1 cellular context compared by ENCODE assay signal in genomic region chr6:85643530-85644373, GRCh38.
TF ChIP-seq lines count a peak whose summit lies in the region.

No MANE protein-coding gene starts in this region.

TF ChIP-seq in HepG2, 621 proteins besides CTCF, POLR2A, EP300 and RAD21 (continued from another document and continues in another):
- TF ChIP-seq, protein P1, sequence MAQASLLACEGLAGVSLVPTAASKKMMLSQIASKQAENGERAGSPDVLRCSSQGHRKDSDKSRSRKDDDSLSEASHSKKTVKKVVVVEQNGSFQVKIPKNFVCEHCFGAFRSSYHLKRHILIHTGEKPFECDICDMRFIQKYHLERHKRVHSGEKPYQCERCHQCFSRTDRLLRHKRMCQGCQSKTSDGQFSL (CRISPR knock-in tag; IDR thresholded peaks at IDR 0.05) = peak; percentile 52; the same call in 1 of the 2 replicates
- TF ChIP-seq CBX2 (IDR thresholded peaks at IDR 0.05; ENCODE audit: low read depth, low read length) (no peak), CBX2 (CRISPR knock-in tag; IDR thresholded peaks at IDR 0.05; ENCODE audit: low read depth) (no peak), ZNF207 (IDR thresholded peaks at IDR 0.05; ENCODE audit: borderline replicate concordance) (no peak), ZXDC (CRISPR knock-in tag; IDR thresholded peaks at IDR 0.05) (no peak), PREB (CRISPR knock-in tag; IDR thresholded peaks at IDR 0.05) (no peak), KDM6A (CRISPR knock-in tag; IDR thresholded peaks at IDR 0.05; ENCODE audit: low read depth) (no peak), ZBTB44 (CRISPR knock-in tag; IDR thresholded peaks at IDR 0.05) (peak; percentile 45; the same call in 1 of the 2 replicates), ZNF501 (CRISPR knock-in tag; IDR thresholded peaks at IDR 0.05) (peak; percentile 71; the same call in 1 of the 2 replicates), SCMH1 (CRISPR knock-in tag; IDR thresholded peaks at IDR 0.05; ENCODE audit: borderline replicate concordance) (no peak), ZSCAN29 (CRISPR knock-in tag; conservative IDR thresholded peaks at IDR 0.05) (peak; percentile 66; the same call in 1 of the 2 replicates), ZNF800 (CRISPR knock-in tag; IDR thresholded peaks at IDR 0.05) (no peak), NCOA5 (CRISPR knock-in tag; IDR thresholded peaks at IDR 0.05) (no peak; the same call in 1 of the 2 replicates), BORCS8-MEF2B (CRISPR knock-in tag; IDR thresholded peaks at IDR 0.05) (peak; percentile 73; the same call in 1 of the 2 replicates), SMAD9 (CRISPR knock-in tag; IDR thresholded peaks at IDR 0.05) (peak; percentile 75; the same call in 1 of the 2 replicates), ZNF576 (CRISPR knock-in tag; IDR thresholded peaks at IDR 0.05) (no peak), MAFK (conservative IDR thresholded peaks at IDR 0.05 in 1 of 2, IDR thresholded peaks at IDR 0.05 in 1 of 2; ENCODE audit: low read length in 2 of 2) (no peak), TSC22D2 (CRISPR knock-in tag; IDR thresholded peaks at IDR 0.05; ENCODE audit: borderline replicate concordance) (peak; percentile 72), KLF16 (CRISPR knock-in tag; IDR thresholded peaks at IDR 0.05) (peak in 1 of 2 experiments; percentile 74; a peak in 1 of 4 replicates), REL (CRISPR knock-in tag; conservative IDR thresholded peaks at IDR 0.05) (peak; percentile 75; the same call in 1 of the 2 replicates), ZNF652 (CRISPR knock-in tag; IDR thresholded peaks at IDR 0.05; ENCODE audit: borderline replicate concordance, low read depth) (no peak), ONECUT2 (CRISPR knock-in tag; IDR thresholded peaks at IDR 0.05) (no peak), MTA1 (CRISPR knock-in tag; IDR thresholded peaks at IDR 0.05; ENCODE audit: borderline replicate concordance) (peak; percentile 92), RBAK (CRISPR knock-in tag; IDR thresholded peaks at IDR 0.05) (no peak), POLR2G (IDR thresholded peaks at IDR 0.05; ENCODE audit: low read depth, low read length) (peak; percentile 88), ZNF331 (CRISPR knock-in tag; IDR thresholded peaks at IDR 0.05) (peak; percentile 66; the same call in 1 of the 2 replicates), HOXA7 (CRISPR knock-in tag; IDR thresholded peaks at IDR 0.05) (0 out of 2 replicates have a peak, but pooled peaks have one; percentile 86), SP1 (IDR thresholded peaks at IDR 0.05) (no peak), SP1 (CRISPR knock-in tag; IDR thresholded peaks at IDR 0.05) (peak; percentile 67), ZNF337 (CRISPR knock-in tag; IDR thresholded peaks at IDR 0.05; ENCODE audit: borderline replicate concordance, low read depth) (0 out of 2 replicates have a peak, but pooled peaks have one; percentile 42), MZF1 (CRISPR knock-in tag; IDR thresholded peaks at IDR 0.05; ENCODE audit: borderline replicate concordance) (no peak), RNF219 (CRISPR knock-in tag; IDR thresholded peaks at IDR 0.05) (no peak), SALL1 (CRISPR knock-in tag; IDR thresholded peaks at IDR 0.05) (peak; percentile 85; the same call in 1 of the 2 replicates), ZNF703 (CRISPR knock-in tag; IDR thresholded peaks at IDR 0.05; ENCODE audit: borderline replicate concordance) (peak; percentile 87; the same call in 1 of the 2 replicates), ZNF3 (CRISPR knock-in tag; IDR thresholded peaks at IDR 0.05) (no peak), ZNF503 (CRISPR knock-in tag; IDR thresholded peaks at IDR 0.05) (peak; percentile 37; the same call in 1 of the 2 replicates)
- TF ChIP-seq, protein P2, sequence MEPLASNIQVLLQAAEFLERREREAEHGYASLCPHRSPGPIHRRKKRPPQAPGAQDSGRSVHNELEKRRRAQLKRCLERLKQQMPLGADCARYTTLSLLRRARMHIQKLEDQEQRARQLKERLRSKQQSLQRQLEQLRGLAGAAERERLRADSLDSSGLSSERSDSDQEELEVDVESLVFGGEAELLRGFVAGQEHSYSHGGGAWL (CRISPR knock-in tag; IDR thresholded peaks at IDR 0.05) = peak; percentile 71; the same call in 1 of the 2 replicates
- TF ChIP-seq, protein P3, sequence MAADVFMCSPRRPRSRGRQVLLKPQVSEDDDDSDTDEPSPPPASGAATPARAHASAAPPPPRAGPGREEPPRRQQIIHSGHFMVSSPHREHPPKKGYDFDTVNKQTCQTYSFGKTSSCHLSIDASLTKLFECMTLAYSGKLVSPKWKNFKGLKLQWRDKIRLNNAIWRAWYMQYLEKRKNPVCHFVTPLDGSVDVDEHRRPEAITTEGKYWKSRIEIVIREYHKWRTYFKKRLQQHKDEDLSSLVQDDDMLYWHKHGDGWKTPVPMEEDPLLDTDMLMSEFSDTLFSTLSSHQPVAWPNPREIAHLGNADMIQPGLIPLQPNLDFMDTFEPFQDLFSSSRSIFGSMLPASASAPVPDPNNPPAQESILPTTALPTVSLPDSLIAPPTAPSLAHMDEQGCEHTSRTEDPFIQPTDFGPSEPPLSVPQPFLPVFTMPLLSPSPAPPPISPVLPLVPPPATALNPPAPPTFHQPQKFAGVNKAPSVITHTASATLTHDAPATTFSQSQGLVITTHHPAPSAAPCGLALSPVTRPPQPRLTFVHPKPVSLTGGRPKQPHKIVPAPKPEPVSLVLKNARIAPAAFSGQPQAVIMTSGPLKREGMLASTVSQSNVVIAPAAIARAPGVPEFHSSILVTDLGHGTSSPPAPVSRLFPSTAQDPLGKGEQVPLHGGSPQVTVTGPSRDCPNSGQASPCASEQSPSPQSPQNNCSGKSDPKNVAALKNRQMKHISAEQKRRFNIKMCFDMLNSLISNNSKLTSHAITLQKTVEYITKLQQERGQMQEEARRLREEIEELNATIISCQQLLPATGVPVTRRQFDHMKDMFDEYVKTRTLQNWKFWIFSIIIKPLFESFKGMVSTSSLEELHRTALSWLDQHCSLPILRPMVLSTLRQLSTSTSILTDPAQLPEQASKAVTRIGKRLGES (CRISPR knock-in tag; IDR thresholded peaks at IDR 0.05; ENCODE audit: borderline replicate concordance) = 0 out of 2 replicates have a peak, but pooled peaks have one; percentile 54
- TF ChIP-seq, protein P4, sequence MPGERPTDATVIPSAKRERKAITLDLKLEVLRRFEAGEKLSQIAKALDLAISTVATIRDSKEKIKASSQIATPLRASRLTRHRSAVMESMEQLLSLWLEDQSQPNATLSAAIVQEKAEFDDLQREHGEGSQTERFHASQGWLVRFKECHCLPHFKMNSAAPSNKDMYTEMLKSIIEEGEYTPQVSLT (CRISPR knock-in tag; IDR thresholded peaks at IDR 0.05; ENCODE audit: borderline replicate concordance, low read depth) = no peak
- TF ChIP-seq, protein P5, sequence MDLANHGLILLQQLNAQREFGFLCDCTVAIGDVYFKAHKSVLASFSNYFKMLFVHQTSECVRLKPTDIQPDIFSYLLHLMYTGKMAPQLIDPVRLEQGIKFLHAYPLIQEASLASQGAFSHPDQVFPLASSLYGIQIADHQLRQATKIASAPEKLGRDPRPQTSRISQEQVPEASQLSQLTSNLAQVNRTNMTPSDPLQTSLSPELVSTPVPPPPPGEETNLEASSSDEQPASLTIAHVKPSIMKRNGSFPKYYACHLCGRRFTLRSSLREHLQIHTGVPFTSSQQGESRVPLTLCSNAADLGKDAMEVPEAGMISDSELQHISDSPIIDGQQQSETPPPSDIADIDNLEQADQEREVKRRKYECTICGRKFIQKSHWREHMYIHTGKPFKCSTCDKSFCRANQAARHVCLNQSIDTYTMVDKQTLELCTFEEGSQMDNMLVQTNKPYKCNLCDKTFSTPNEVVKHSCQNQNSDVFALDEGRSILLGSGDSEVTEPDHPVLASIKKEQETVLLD (CRISPR knock-in tag; IDR thresholded peaks at IDR 0.05; ENCODE audit: low read depth) = peak; percentile 99
